In the genomic region with DNA sequence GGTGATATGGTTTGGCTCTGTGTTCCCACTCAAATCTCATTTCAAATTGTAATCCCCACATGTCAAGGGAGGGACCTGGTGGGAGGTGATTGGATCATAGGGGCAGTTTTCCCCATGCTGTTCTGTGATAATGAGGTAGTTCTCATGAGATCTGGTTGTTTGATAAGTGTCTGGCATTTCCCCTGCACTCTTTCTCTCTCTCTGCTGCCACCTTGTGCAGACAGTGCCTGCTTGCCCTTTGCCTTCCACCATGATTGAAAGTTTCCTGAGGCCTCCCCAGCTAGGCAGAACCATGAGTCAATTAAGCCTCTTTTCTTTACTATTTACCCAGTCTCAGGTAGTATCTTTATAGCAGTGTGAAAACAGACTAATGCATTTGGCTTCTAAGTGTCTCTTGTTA, we compare ENCODE assay signal across 8 cellular contexts.
DNase-seq lines count a peak whose midpoint lies in the region; ATAC-seq, FAIRE-seq and TF ChIP-seq lines count a peak whose summit lies in the region.
"Not testable (repeated sequence)": the region's sequence is repeated elsewhere in the genome, so short reads cannot be mapped to it uniquely, and the experiment has no call there.

No MANE protein-coding gene starts in this region.

- DNase-seq in A172 (ENCODE audit: low spot score) (peak; percentile 67), NCI-H2081 (lab: John Stamatoyannopoulos, UW) (peak; percentile 18 to 61), RCC 7860 (ENCODE audit: low spot score) (peak; percentile 19), adipocyte (ENCODE audit: low read depth) (peak; percentile 47), fibroblast of the aortic adventitia (ENCODE audit: low read depth) (peak; percentile 14), midbrain (lab: John Stamatoyannopoulos, UW) (peak; percentile 15)
- not testable (repeated sequence) for DNase-seq in GM12864 (ENCODE audit: low read depth)

- H3K36me3 ChIP-seq in adipocyte (ENCODE audit: control insufficient read depth, insufficient read depth, low read length, severe bottlenecking), result not testable (repeated sequence)

- H3K9me3 ChIP-seq in adipocyte (ENCODE audit: control insufficient read depth, low read length), result not testable (repeated sequence)

- not testable (repeated sequence) for H3K27me3 ChIP-seq in adipocyte (replicated peaks; ENCODE audit: control insufficient read depth, insufficient read depth, low read length)

- H3K4me3 ChIP-seq in GM12864 (ENCODE audit: low read depth, low read length); adipocyte (ENCODE audit: low read length); fibroblast of the aortic adventitia (ENCODE audit: low read depth, low read length): not testable (repeated sequence)

- H3K4me1 ChIP-seq in adipocyte (ENCODE audit: control insufficient read depth, insufficient read depth, low read length), result not testable (repeated sequence)

- FAIRE-seq in RCC 7860 (lab: Jason Lieb, UNC), result not testable (repeated sequence)

- not testable (repeated sequence) for H3K9ac ChIP-seq in adipocyte (ENCODE audit: low read length)

- ATAC-seq in HG02759 (IDR thresholded peaks at IDR 0.05; ENCODE audit: unreplicated experiment), result peak; percentile 67

- TF ChIP-seq CTCF in GM12864 (IDR thresholded peaks at IDR 0.05; ENCODE audit: low read depth, low read length, missing control alignments) (peak; percentile 40), fibroblast of the aortic adventitia (IDR thresholded peaks at IDR 0.05; ENCODE audit: insufficient read depth, low read length) (peak; percentile 52)
